In genomic region chr9:80041821-80042220, GRCh38 we compare ENCODE assay signal across 5 cellular contexts.
"Had no signal": no experiment of that assay in that cellular context is flagged by ENCODE, and none has a peak within 500 bp of the region (broad histone marks: within the 10 kb centered on the region; RNA-seq: fewer than 3 reads in every experiment).

No MANE protein-coding gene starts in this region.

- H3K9me3 Mint-ChIP-seq: H9 had no signal

- H3K4me3 Mint-ChIP-seq: H9 had no signal

- H3K27ac Mint-ChIP-seq: H9 had no signal

- H3K4me1 Mint-ChIP-seq: H9 had no signal

- H3K4me3 ChIP-seq: K562 had no signal

- ATAC-seq: K562 had no signal

- DNase-seq: GOT3, H9, HCEC 1CT, IMR-90 had no signal
